In the genomic region with DNA sequence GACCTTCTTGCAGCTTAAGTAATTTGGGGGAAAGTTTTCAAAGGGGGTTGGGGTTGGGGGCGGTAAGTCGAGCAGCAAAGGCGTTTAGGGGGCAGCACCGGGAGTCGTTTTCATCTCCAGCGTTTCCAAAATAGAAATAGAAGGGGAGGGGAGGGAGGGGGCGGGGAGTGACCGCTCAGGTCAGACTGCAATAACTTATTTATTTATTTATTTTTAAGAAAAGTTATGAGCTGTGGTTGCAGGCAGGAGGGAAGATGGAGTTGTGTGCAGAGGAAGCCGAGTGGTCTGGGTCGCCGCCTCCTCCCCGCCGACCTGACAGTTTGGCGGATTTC, we compare ENCODE assay signal across 10 cellular contexts. TPM values are rescaled to one million over a fixed set of nuclear protein-coding genes. Genes with fewer than 3 reads are reported as not detected.
A peak's percentile ranks its signal among the peaks of the same experiment; 100 is the strongest.
DNase-seq lines count a peak whose midpoint lies in the region; ATAC-seq and TF ChIP-seq lines count a peak whose summit lies in the region.
"Had no signal": no experiment of that assay in that cellular context is flagged by ENCODE, and none has a peak within 500 bp of the region (broad histone marks: within the 10 kb centered on the region; RNA-seq: fewer than 3 reads in every experiment).

No MANE protein-coding gene starts in this region.

- TF ChIP-seq EP300 in upper lobe of left lung (IDR thresholded peaks at IDR 0.05): no peak

- H3K4me3 ChIP-seq in heart left ventricle (peak overlapping the region; percentile 54 to 94 (median 74)), dorsolateral prefrontal cortex (peak overlapping the region; percentile 47 to 91 (median 79)), mucosa of rectum (ENCODE audit: low read length in 2 of 2) (peak overlapping the region; percentile 81 to 83), upper lobe of left lung (peak overlapping the region in 3 of 4 donors; percentile 49 to 58 (median 51))
- H3K4me3 ChIP-seq: BLaER1 treated with 17β-estradiol and CSF1 and Interleukin-3, amounts not matched to agents 10 nM and 100 nM had no signal

- H3K27ac ChIP-seq in heart left ventricle (peak overlapping the region in 10 of 12 donors; percentile 76 to 98 (median 89)), dorsolateral prefrontal cortex (peak overlapping the region in 50 of 59 donors; percentile 43 to 95 (median 87)), mucosa of rectum (ENCODE audit: low read depth in 2 of 2, low read length in 2 of 2) (peak overlapping the region; percentile 72 to 82), upper lobe of left lung (peak overlapping the region in 2 of 4 donors; percentile 63 to 73)
- H3K27ac ChIP-seq: BLaER1 treated with 17β-estradiol and CSF1 and Interleukin-3, amounts not matched to agents 10 nM and 100 nM had no signal

- H3K36me3 ChIP-seq in heart left ventricle (peaks cover 0 to 23% (median 2%) of the 10 kb centered on the region in 9 donors), mucosa of rectum (ENCODE audit: control insufficient read depth in 2 of 2, insufficient read depth in 2 of 2, low read length in 2 of 2) (peaks cover 0 to 6% of the 10 kb centered on the region in 2 donors), upper lobe of left lung (no peaks in the 10 kb centered on the region)
- H3K36me3 ChIP-seq: BLaER1 treated with 17β-estradiol and CSF1 and Interleukin-3, amounts not matched to agents 10 nM and 100 nM had no signal

- peaks cover 3 to 64% (median 16%) of the 10 kb centered on the region in 12 donors for H3K4me1 ChIP-seq in heart left ventricle
- H3K4me1 ChIP-seq in mucosa of rectum (ENCODE audit: control insufficient read depth in 2 of 2, insufficient read depth in 2 of 2, low read length in 2 of 2): peaks cover 13 to 42% of the 10 kb centered on the region in 2 donors
- H3K4me1 ChIP-seq in upper lobe of left lung: peaks cover 12 to 54% (median 20%) of the 10 kb centered on the region in 4 donors

- H3K9me3 ChIP-seq in heart left ventricle (no peaks in the 10 kb centered on the region), mucosa of rectum (ENCODE audit: control insufficient read depth in 2 of 2, low read length in 2 of 2) (no peaks in the 10 kb centered on the region), upper lobe of left lung (no peaks in the 10 kb centered on the region)

- DNase-seq in heart left ventricle (no peak), Right ventricle myocardium superior (no peak), dorsolateral prefrontal cortex (no peak), upper lobe of left lung (no peak), NCI-H1694 treated with DMSO at 0.1 percent for 48 hours (lab: John Stamatoyannopoulos, UW) (no peak), NAMALWA (ENCODE audit: low spot score) (no peak)

- H3K9ac ChIP-seq in mucosa of rectum (ENCODE audit: low read depth in 1 of 2, low read length in 2 of 2): peak overlapping the region; percentile 68 to 92
- H3K9ac ChIP-seq: BLaER1 treated with 17β-estradiol and CSF1 and Interleukin-3, amounts not matched to agents 10 nM and 100 nM had no signal

- ATAC-seq in heart left ventricle: no peak
- no peak for ATAC-seq in Right ventricle myocardium superior (ENCODE audit: poor library complexity)
- no peak for ATAC-seq in upper lobe of left lung (ENCODE audit: low FRiP score in 2 of 2)
- no peak for ATAC-seq in activated CD4-positive, CD25-positive, alpha-beta regulatory T cell treated with anti-CD3 and anti-CD28 coated beads, Interleukin-2, amount 50 U/mL, for 24 hours

- WGBS in heart left ventricle, 4 donors: 0 to 4% (median 2%) methylated on average over 14 of the region's 14 CpGs
- 3 to 6% methylated on average over 14 of the region's 14 CpGs for WGBS in upper lobe of left lung, 2 donors

- intact Hi-C loops in heart left ventricle (cut with DNase I) (loop anchor here in 4 of 10 donors (5.0 to 10.0 kb wide), 7 partner anchors 50 to 1005 kb away; no protein-coding TSS in a partner anchor), Right ventricle myocardium superior (cut with DNase I) (loop anchor here (10.0 kb wide), 2 partner anchors 52 to 422 kb away; no protein-coding TSS in a partner anchor), dorsolateral prefrontal cortex (cut with DNase I) (loop anchor here (5.0 kb wide), 2 partner anchors 50 to 220 kb away; no protein-coding TSS in a partner anchor)

- no peak for TF ChIP-seq POLR2A in heart left ventricle (IDR thresholded peaks at IDR 0.05)
- TF ChIP-seq POLR2A in upper lobe of left lung (IDR thresholded peaks at IDR 0.05): no peak

- H3K27me3 ChIP-seq in heart left ventricle (peaks cover 0 to 76% (median 34%) of the 10 kb centered on the region in 9 donors), dorsolateral prefrontal cortex (peaks cover 0 to 44% (median 5%) of the 10 kb centered on the region in 45 donors), mucosa of rectum (ENCODE audit: control insufficient read depth in 2 of 2, insufficient read depth in 2 of 2, low read length in 2 of 2) (peaks cover 9 to 15% of the 10 kb centered on the region in 2 donors), upper lobe of left lung (peaks cover 0 to 46% (median 22%) of the 10 kb centered on the region in 4 donors)

- no peak for TF ChIP-seq CTCF in heart left ventricle (IDR thresholded peaks at IDR 0.05)
- no peak for TF ChIP-seq CTCF in dorsolateral prefrontal cortex (IDR thresholded peaks at IDR 0.05 in 54 of 56, conservative IDR thresholded peaks at IDR 0.05 in 2 of 56; ENCODE audit: low read depth in 1 of 56, partially characterized antibody in 56 of 56)
- TF ChIP-seq CTCF in upper lobe of left lung (IDR thresholded peaks at IDR 0.05): no peak

RNA-seq across cellular contexts. Expression of a gene that starts 1.5 kb away (rescaled TPM):
- total RNA-seq in heart left ventricle (10 to 100 TPM in 8 of 9 donors, 1 to 10 TPM in 1; 8.9 to 19.7 (median 13.7) TPM), Right ventricle myocardium superior (10.9 TPM), dorsolateral prefrontal cortex (100 to 1,000 TPM in 7 of 120 experiments, 10 to 100 TPM in 113; 30.6 to 138 (median 57.7) TPM), upper lobe of left lung (10 to 100 TPM in 1 of 6 donors, 1 to 10 TPM in 5; 3.3 to 10.7 (median 4.3) TPM)
- 10 to 100 TPM in 1 of 2 donors, 1 to 10 TPM in 1; 7.6 to 12.1 TPM for polyA plus RNA-seq in heart left ventricle
- total RNA-seq: mononuclear cell had no signal
